In genomic region chr20:3245156-3245555, GRCh38 we compare ENCODE assay signal across 1 cellular context.
A peak's percentile ranks its signal among the peaks of the same experiment; 100 is the strongest.
TF ChIP-seq lines count a peak whose summit lies in the region.

No MANE protein-coding gene starts in this region.

TF ChIP-seq in HepG2, 621 proteins besides CTCF, POLR2A, EP300 and RAD21:
- TF ChIP-seq IKZF1 (IDR thresholded peaks at IDR 0.05) = no peak
- no peak for TF ChIP-seq ZNF761 (CRISPR knock-in tag; conservative IDR thresholded peaks at IDR 0.05)
- no peak for TF ChIP-seq HNRNPK (IDR thresholded peaks at IDR 0.05; ENCODE audit: low read depth, low read length, poor library complexity, severe bottlenecking)
- no peak for TF ChIP-seq NCOA1 (CRISPR knock-in tag; IDR thresholded peaks at IDR 0.05)
- 0 out of 2 replicates have a peak, but pooled peaks have one; percentile 1 for TF ChIP-seq CHD2 (IDR thresholded peaks at IDR 0.05; ENCODE audit: low read depth, low read length)
- no peak for TF ChIP-seq MAF1 (CRISPR knock-in tag; IDR thresholded peaks at IDR 0.05; ENCODE audit: borderline replicate concordance)
- TF ChIP-seq KLF12 (CRISPR knock-in tag; IDR thresholded peaks at IDR 0.05; ENCODE audit: borderline replicate concordance) = no peak
- no peak for TF ChIP-seq ARID5B (CRISPR knock-in tag; IDR thresholded peaks at IDR 0.05)
